Comparison of ENCODE assay signal across 8 cellular contexts in the genomic region with DNA sequence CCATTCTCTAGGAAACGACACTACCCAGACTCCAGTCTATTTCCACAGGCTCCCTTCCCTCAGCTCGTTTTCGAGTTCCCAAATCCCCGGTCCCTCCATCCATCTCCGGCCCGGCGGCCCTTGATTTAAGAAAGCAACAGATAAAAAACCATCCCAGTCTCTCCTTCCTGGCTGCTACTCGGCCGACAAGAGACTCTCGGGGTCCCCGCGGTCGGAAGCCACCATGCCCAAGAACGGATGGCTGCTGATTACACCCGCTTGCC. TPM values are rescaled to one million over a fixed set of nuclear protein-coding genes. Genes with fewer than 3 reads are reported as not detected.
DNase-seq lines count a peak whose midpoint lies in the region; ATAC-seq and TF ChIP-seq lines count a peak whose summit lies in the region.

No MANE protein-coding gene starts in this region.

- H3K4me1 ChIP-seq in left lung (peaks cover 33 to 60% of the 10 kb centered on the region in 2 donors), upper lobe of left lung (peaks cover 39 to 43% (median 41%) of the 10 kb centered on the region in 4 donors)

- TF ChIP-seq POLR2A in upper lobe of left lung (IDR thresholded peaks at IDR 0.05): peak in 2 of 4 donors; percentile 66 to 84

- CTCF ChIA-PET in activated CD8-positive, alpha-beta memory T cell treated with anti-CD3 and anti-CD28 coated beads, Interleukin-2, amount 10 ng/mL, durations not matched to agents 7 days and 5 days (lab: Charles Lee): interaction anchor here (0.6 to 3.1 kb wide), 6 partner anchors 10 to 403 kb away, joined by 3 to 41 read pairs (median 3); partner anchors contain the start of gene BORCS6

- no peaks in the 10 kb centered on the region for H3K9me3 Mint-ChIP-seq in activated CD8-positive, alpha-beta memory T cell treated with anti-CD3 and anti-CD28 coated beads, Interleukin-2, amount 10 ng/mL, durations not matched to agents 7 days and 5 days (ENCODE audit: low read depth)

- DNase-seq in activated CD8-positive, alpha-beta memory T cell treated with anti-CD3 and anti-CD28 coated beads, Interleukin-2, amount 10 ng/mL, durations not matched to agents 7 days and 5 days: no peak
- DNase-seq in activated CD8-positive, alpha-beta memory T cell treated with anti-CD3 and anti-CD28 coated beads, Interleukin-2, amount 50 U/mL, for 48 hours: no peak
- DNase-seq in left lung: no peak
- DNase-seq in upper lobe of left lung: no peak
- no peak for DNase-seq in AG20443 (ENCODE audit: low spot score)

- H3K4me3 ChIP-seq in left lung: peak overlapping the region; percentile 72 to 78
- peak overlapping the region; percentile 67 to 97 (median 80) for H3K4me3 ChIP-seq in upper lobe of left lung

- peak overlapping the region; percentile 86 for H3K27ac Mint-ChIP-seq in activated CD8-positive, alpha-beta memory T cell treated with anti-CD3 and anti-CD28 coated beads, Interleukin-2, amount 10 ng/mL, durations not matched to agents 7 days and 5 days

- no peak for TF ChIP-seq EP300 in upper lobe of left lung (IDR thresholded peaks at IDR 0.05)

- H3K9me3 ChIP-seq in left lung (no peaks in the 10 kb centered on the region), upper lobe of left lung (no peaks in the 10 kb centered on the region)

- peak overlapping the region; percentile 96 for H3K4me3 Mint-ChIP-seq in activated CD8-positive, alpha-beta memory T cell treated with anti-CD3 and anti-CD28 coated beads, Interleukin-2, amount 10 ng/mL, durations not matched to agents 7 days and 5 days

- no peaks in the 10 kb centered on the region for H3K27me3 ChIP-seq in left lung
- H3K27me3 ChIP-seq in upper lobe of left lung: no peaks in the 10 kb centered on the region

- H3K36me3 ChIP-seq in left lung (peaks cover 3 to 43% of the 10 kb centered on the region in 2 donors), upper lobe of left lung (peaks cover 27 to 42% (median 39%) of the 10 kb centered on the region in 4 donors)

- no peak for ATAC-seq in activated CD8-positive, alpha-beta memory T cell treated with anti-CD3 and anti-CD28 coated beads, Interleukin-2, amount 10 ng/mL, durations not matched to agents 7 days and 5 days
- ATAC-seq in left lung (peak; percentile 0), upper lobe of left lung (ENCODE audit: low FRiP score in 2 of 2) (peak in 1 of 2 donors; percentile 31), GM21529 (IDR thresholded peaks at IDR 0.05; ENCODE audit: unreplicated experiment) (no peak), HG02973 (IDR thresholded peaks at IDR 0.05; ENCODE audit: unreplicated experiment) (no peak)

- TF ChIP-seq CTCF in left lung (IDR thresholded peaks at IDR 0.05): no peak
- TF ChIP-seq CTCF in upper lobe of left lung (IDR thresholded peaks at IDR 0.05): no peak

- no peaks in the 10 kb centered on the region for H3K27me3 Mint-ChIP-seq in activated CD8-positive, alpha-beta memory T cell treated with anti-CD3 and anti-CD28 coated beads, Interleukin-2, amount 10 ng/mL, durations not matched to agents 7 days and 5 days

- intact Hi-C loops in left lung (cut with DNase I): no loop called here

- peaks cover 50% of the 10 kb centered on the region for H3K36me3 Mint-ChIP-seq in activated CD8-positive, alpha-beta memory T cell treated with anti-CD3 and anti-CD28 coated beads, Interleukin-2, amount 10 ng/mL, durations not matched to agents 7 days and 5 days

- WGBS in upper lobe of left lung, 2 donors: 0 to 1% methylated on average over 10 to 15 of the region's 15 CpGs

- peaks cover 71% of the 10 kb centered on the region for H3K4me1 Mint-ChIP-seq in activated CD8-positive, alpha-beta memory T cell treated with anti-CD3 and anti-CD28 coated beads, Interleukin-2, amount 10 ng/mL, durations not matched to agents 7 days and 5 days

- peak overlapping the region; percentile 19 for H3K27ac ChIP-seq in angular gyrus (ENCODE audit: low read depth, low read length)
- H3K27ac ChIP-seq in left lung: peak overlapping the region; percentile 85 to 93
- H3K27ac ChIP-seq in upper lobe of left lung: peak overlapping the region; percentile 81 to 93 (median 90)

RNA-seq across cellular contexts. Expression of gene RPL26, which starts 0.2 kb away (rescaled TPM):
- 1,000 to 10,000 TPM; 1,612 to 1,903 TPM for total RNA-seq in activated CD8-positive, alpha-beta memory T cell treated with anti-CD3 and anti-CD28 coated beads, Interleukin-2, amount 10 ng/mL, durations not matched to agents 7 days and 5 days
- total RNA-seq in left lung (1,000 to 10,000 TPM; 1,094 to 1,210 TPM), upper lobe of left lung (1,000 to 10,000 TPM in 3 of 6 donors, 100 to 1,000 TPM in 3; 736 to 1,938 (median 1,066) TPM)

RNA-seq across cellular contexts. Expression of gene RNF222, which starts 14.8 kb away (rescaled TPM):
- total RNA-seq in activated CD8-positive, alpha-beta memory T cell treated with anti-CD3 and anti-CD28 coated beads, Interleukin-2, amount 10 ng/mL, durations not matched to agents 7 days and 5 days: under 1 TPM; 0.12 to 0.20 TPM
- not detected for total RNA-seq in left lung
- total RNA-seq in upper lobe of left lung: not detected

RNA-seq across cellular contexts. Expression of gene ODF4, which starts 43.2 kb away (rescaled TPM):
- not detected for total RNA-seq in activated CD8-positive, alpha-beta memory T cell treated with anti-CD3 and anti-CD28 coated beads, Interleukin-2, amount 10 ng/mL, durations not matched to agents 7 days and 5 days
- total RNA-seq in left lung (not detected), upper lobe of left lung (not detected)

RNA-seq across cellular contexts. Expression of gene NDEL1, which starts 52.9 kb away (rescaled TPM):
- 10 to 100 TPM; 58.8 to 59.0 TPM for total RNA-seq in activated CD8-positive, alpha-beta memory T cell treated with anti-CD3 and anti-CD28 coated beads, Interleukin-2, amount 10 ng/mL, durations not matched to agents 7 days and 5 days
- total RNA-seq in left lung: 10 to 100 TPM; 57.7 to 66.0 TPM
- 100 to 1,000 TPM in 2 of 6 donors, 10 to 100 TPM in 4; 62.3 to 138 (median 85.4) TPM for total RNA-seq in upper lobe of left lung

Comparison
In these comparisons a context has a peak if more than half of its experiments do, and no peak if none do; other contexts are left out.
1. H3K27ac ChIP-seq: peak in every context shown above with its lines; median percentile 90 in upper lobe of left lung; 89 in left lung; 19 in angular gyrus.